ENCODE assay signal across 2 cellular contexts in the genomic region with DNA sequence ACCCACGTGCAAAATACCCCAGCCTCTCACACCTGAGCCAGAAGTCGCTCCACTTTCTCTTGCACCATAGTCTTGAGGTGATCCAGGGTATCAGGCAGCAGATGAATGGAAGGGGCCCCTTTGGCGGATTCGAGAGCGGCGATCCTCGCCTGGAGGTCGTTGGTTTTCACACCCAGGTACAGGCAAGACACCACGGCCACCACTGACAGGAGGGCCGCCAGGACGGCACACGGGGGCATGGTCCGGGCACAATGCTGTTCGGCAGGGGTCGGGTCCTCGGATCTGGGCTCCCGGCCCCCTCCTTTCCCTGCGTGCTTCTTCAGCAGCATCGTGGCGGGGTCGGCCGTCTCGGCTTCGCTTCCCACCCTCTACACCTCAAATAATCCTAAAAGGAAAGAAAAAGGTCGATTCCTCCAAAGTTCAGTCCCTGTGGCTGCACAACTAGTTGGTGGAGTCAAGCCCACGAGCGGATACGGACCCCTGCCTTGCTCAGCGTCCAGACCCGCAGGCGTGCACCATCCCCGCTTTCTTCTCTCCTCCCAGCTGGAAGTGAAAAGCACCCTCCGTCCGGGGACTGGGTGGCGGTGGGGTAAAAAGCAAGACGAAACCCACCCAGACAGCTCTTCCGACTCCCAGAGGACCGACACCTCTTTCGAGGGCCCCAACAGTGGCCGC.
TF ChIP-seq lines count a peak whose summit lies in the region.

No MANE protein-coding gene starts in this region.

TF ChIP-seq in liver, 16 proteins besides CTCF, POLR2A, EP300 and RAD21 (continued from another document):
- no peak for TF ChIP-seq EGR1 (IDR thresholded peaks at IDR 0.05; ENCODE audit: low read depth in 2 of 2)
- no peak for TF ChIP-seq FOXA2 (IDR thresholded peaks at IDR 0.05)
- TF ChIP-seq NR2F2 (IDR thresholded peaks at IDR 0.05), result no peak
- no peak for TF ChIP-seq SP1 (IDR thresholded peaks at IDR 0.05)
- TF ChIP-seq, protein P1, sequence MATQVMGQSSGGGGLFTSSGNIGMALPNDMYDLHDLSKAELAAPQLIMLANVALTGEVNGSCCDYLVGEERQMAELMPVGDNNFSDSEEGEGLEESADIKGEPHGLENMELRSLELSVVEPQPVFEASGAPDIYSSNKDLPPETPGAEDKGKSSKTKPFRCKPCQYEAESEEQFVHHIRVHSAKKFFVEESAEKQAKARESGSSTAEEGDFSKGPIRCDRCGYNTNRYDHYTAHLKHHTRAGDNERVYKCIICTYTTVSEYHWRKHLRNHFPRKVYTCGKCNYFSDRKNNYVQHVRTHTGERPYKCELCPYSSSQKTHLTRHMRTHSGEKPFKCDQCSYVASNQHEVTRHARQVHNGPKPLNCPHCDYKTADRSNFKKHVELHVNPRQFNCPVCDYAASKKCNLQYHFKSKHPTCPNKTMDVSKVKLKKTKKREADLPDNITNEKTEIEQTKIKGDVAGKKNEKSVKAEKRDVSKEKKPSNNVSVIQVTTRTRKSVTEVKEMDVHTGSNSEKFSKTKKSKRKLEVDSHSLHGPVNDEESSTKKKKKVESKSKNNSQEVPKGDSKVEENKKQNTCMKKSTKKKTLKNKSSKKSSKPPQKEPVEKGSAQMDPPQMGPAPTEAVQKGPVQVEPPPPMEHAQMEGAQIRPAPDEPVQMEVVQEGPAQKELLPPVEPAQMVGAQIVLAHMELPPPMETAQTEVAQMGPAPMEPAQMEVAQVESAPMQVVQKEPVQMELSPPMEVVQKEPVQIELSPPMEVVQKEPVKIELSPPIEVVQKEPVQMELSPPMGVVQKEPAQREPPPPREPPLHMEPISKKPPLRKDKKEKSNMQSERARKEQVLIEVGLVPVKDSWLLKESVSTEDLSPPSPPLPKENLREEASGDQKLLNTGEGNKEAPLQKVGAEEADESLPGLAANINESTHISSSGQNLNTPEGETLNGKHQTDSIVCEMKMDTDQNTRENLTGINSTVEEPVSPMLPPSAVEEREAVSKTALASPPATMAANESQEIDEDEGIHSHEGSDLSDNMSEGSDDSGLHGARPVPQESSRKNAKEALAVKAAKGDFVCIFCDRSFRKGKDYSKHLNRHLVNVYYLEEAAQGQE (IDR thresholded peaks at IDR 0.05), result no peak

TF ChIP-seq in HepG2, 621 proteins besides CTCF, POLR2A, EP300 and RAD21:
- TF ChIP-seq ZNF670 (CRISPR knock-in tag; IDR thresholded peaks at IDR 0.05; ENCODE audit: borderline replicate concordance), result no peak
- TF ChIP-seq JDP2 (CRISPR knock-in tag; IDR thresholded peaks at IDR 0.05; ENCODE audit: borderline replicate concordance), result no peak
- TF ChIP-seq ELF1 (CRISPR knock-in tag; IDR thresholded peaks at IDR 0.05), result no peak
- no peak for TF ChIP-seq MIER2 (CRISPR knock-in tag; IDR thresholded peaks at IDR 0.05)
- TF ChIP-seq, protein P2, sequence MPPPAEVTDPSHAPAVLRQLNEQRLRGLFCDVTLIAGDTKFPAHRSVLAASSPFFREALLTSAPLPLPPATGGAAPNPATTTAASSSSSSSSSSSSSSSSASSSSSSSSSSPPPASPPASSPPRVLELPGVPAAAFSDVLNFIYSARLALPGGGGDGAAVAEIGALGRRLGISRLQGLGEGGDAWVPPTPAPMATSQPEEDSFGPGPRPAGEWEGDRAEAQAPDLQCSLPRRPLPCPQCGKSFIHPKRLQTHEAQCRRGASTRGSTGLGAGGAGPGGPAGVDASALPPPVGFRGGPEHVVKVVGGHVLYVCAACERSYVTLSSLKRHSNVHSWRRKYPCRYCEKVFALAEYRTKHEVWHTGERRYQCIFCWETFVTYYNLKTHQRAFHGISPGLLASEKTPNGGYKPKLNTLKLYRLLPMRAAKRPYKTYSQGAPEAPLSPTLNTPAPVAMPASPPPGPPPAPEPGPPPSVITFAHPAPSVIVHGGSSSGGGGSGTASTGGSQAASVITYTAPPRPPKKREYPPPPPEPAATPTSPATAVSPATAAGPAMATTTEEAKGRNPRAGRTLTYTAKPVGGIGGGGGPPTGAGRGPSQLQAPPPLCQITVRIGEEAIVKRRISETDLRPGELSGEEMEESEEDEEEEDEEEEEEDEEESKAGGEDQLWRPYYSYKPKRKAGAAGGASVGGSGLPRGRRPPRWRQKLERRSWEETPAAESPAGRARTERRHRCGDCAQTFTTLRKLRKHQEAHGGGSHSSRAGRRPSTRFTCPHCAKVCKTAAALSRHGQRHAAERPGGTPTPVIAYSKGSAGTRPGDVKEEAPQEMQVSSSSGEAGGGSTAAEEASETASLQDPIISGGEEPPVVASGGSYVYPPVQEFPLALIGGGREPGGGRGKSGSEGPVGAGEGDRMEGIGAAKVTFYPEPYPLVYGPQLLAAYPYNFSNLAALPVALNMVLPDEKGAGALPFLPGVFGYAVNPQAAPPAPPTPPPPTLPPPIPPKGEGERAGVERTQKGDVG (CRISPR knock-in tag; IDR thresholded peaks at IDR 0.05; ENCODE audit: borderline replicate concordance), result no peak
- no peak for TF ChIP-seq DR1 (CRISPR knock-in tag; IDR thresholded peaks at IDR 0.05)
- TF ChIP-seq FOXK2 (IDR thresholded peaks at IDR 0.05), result no peak
- TF ChIP-seq ZNF720 (CRISPR knock-in tag; IDR thresholded peaks at IDR 0.05), result no peak
- no peak for TF ChIP-seq ZNF235 (CRISPR knock-in tag; IDR thresholded peaks at IDR 0.05; ENCODE audit: borderline replicate concordance)
- TF ChIP-seq HNRNPK (IDR thresholded peaks at IDR 0.05; ENCODE audit: low read depth, low read length, poor library complexity, severe bottlenecking), result no peak
